In the genomic region with DNA sequence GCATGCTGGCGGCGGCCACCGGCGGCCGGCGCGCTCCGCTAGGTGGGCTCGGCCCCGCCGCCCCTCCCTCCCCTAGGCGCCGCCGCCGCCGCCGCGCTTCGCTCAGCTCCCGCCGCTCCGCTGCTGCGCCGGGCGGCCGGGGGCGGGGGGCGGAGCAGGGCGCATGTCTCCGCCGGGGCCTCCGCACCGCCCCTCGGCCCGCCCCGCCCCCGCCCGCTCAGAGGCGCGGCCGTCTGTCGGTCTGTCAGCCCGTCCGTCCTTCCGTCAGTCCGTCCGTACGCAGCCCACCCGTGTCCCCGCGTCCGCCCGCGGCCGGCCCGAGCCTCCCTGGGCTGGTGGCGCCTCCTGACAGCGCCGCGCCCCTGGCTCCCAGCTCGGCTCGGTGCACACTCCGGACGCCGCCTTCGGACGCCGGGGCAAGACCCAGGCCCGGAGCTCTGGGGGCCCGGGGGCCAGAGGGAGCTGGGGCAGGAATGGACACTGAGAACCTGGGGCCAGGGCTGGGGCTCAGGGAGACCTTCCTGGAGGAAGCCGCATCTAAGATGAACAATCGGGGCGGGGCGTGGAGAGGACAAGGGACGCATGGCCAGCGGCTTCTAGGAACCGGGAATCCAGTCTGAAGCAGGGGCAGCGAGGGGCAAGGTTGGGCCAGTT, we compare ENCODE assay signal across 1 cellular context.
TF ChIP-seq lines count a peak whose summit lies in the region.

A gene (minus strand): TSS at position 138 of the 654 bp plus-strand sequence. CDS start 6,193 bp downstream, outside the sequence.

TF ChIP-seq in A549, 52 proteins besides CTCF, POLR2A, EP300 and RAD21 (continued from another document):
- TF ChIP-seq, protein P1, sequence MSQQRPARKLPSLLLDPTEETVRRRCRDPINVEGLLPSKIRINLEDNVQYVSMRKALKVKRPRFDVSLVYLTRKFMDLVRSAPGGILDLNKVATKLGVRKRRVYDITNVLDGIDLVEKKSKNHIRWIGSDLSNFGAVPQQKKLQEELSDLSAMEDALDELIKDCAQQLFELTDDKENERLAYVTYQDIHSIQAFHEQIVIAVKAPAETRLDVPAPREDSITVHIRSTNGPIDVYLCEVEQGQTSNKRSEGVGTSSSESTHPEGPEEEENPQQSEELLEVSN (IDR thresholded peaks at IDR 0.05; ENCODE audit: borderline replicate concordance, low read depth): no peak
- TF ChIP-seq RARB (CRISPR knock-in tag; IDR thresholded peaks at IDR 0.05) (no peak), HDAC2 (IDR thresholded peaks at IDR 0.05) (no peak), JUNB (IDR thresholded peaks at IDR 0.05) (no peak), MAZ (IDR thresholded peaks at IDR 0.05; ENCODE audit: borderline replicate concordance, low read depth, low read length) (no peak), RFX5 (IDR thresholded peaks at IDR 0.05) (no peak), CBX2 (IDR thresholded peaks at IDR 0.05; ENCODE audit: borderline replicate concordance, low read depth) (no peak), HEYL (CRISPR knock-in tag; IDR thresholded peaks at IDR 0.05) (no peak), SREBF2 (IDR thresholded peaks at IDR 0.05) (no peak), JUN (IDR thresholded peaks at IDR 0.05) (no peak)
